ENCODE assay signal across 31 cellular contexts in the genomic region with DNA sequence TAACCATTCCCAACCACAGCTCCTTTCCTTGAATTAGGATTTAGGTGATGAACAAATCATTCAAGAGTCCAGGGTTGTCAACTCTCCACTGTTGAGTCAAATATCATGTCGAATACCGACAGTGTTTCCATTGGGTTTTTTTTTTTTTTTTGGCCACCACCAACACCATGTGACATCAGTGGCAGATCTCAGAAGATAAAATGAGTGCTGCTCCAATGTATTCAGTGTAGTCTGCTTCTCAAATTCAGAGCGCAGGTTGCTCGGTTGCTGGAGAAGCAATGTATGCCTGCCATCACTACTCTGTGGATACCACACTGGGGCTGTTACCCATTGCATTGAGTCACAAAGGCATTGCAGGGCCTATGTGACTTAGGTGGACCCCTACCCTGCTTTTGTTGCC. TPM values are rescaled to one million over a fixed set of nuclear protein-coding genes. Genes with fewer than 3 reads are reported as not detected.
DNase-seq lines count a peak whose midpoint lies in the region; ATAC-seq and TF ChIP-seq lines count a peak whose summit lies in the region.
"Had no signal": no experiment of that assay in that cellular context is flagged by ENCODE, and none has a peak within 500 bp of the region (broad histone marks: within the 10 kb centered on the region; RNA-seq: fewer than 3 reads in every experiment).

No MANE protein-coding gene starts in this region.

- DNase-seq in CD4-positive, CD25-positive, alpha-beta regulatory T cell = peak in 1 of 3 donors; percentile 33
- peak in 1 of 7 experiments; percentile 16 for DNase-seq in CD8-positive, alpha-beta T cell
- DNase-seq in activated CD8-positive, alpha-beta T cell treated with anti-CD3 and anti-CD28 coated beads for 36 hours = no peak
- DNase-seq in epidermal melanocyte (ENCODE audit: insufficient read length, low spot score) (peak; percentile 8), heart left ventricle (no peak), SKM-1 (lab: John Stamatoyannopoulos, UW; ENCODE audit: unreplicated experiment) (no peak)
- DNase-seq: activated CD4-positive, alpha-beta T cell treated with anti-CD3 and anti-CD28 coated beads, Interleukin-2, amount 50 U/mL, for 1 hour; activated T-cell treated with anti-CD3 and anti-CD28 coated beads for 4 hours; anterior cingulate cortex; foreskin keratinocyte; HFFc6; kidney glomerular epithelial cell; NCI-H1417 treated with DMSO at 0.1 percent for 48 hours; NCI-H446 treated with DMSO at 0.1 percent for 48 hours; pancreas; retina; stimulated activated CD4-positive, alpha-beta T cell treated with anti-CD3 and anti-CD28 coated beads, Interleukin-2, amount 100 ng/mL, for 24 hours; substantia nigra; T-helper 9 cell; upper lobe of left lung had no signal

- no peaks in the 10 kb centered on the region for H3K36me3 ChIP-seq in CD4-positive, CD25-positive, alpha-beta regulatory T cell (ENCODE audit: control insufficient read depth, insufficient read depth, low read length)
- no peaks in the 10 kb centered on the region for H3K36me3 ChIP-seq in CD8-positive, alpha-beta T cell (ENCODE audit: insufficient read depth, low read length)
- H3K36me3 ChIP-seq in heart left ventricle = no peaks in the 10 kb centered on the region
- H3K36me3 ChIP-seq: BLaER1 treated with 17β-estradiol and CSF1 and Interleukin-3, amounts not matched to agents 10 nM and 100 nM; esophagus muscularis mucosa; pancreas; upper lobe of left lung had no signal

- peak overlapping the region in 2 of 4 donors; percentile 0 to 38 for H3K4me3 Mint-ChIP-seq in CD4-positive, CD25-positive, alpha-beta regulatory T cell
- no peak overlapping the region for H3K4me3 Mint-ChIP-seq in CD8-positive, alpha-beta T cell
- no peak overlapping the region for H3K4me3 Mint-ChIP-seq in activated CD8-positive, alpha-beta T cell treated with anti-CD3 and anti-CD28 coated beads for 36 hours
- H3K4me3 Mint-ChIP-seq: GM23338, HFFc6, nephron had no signal

- WGBS in heart left ventricle, 4 donors = 94 to 96% (median 94%) methylated on average over 4 of the region's 4 CpGs

- no peaks in the 10 kb centered on the region for H3K4me1 ChIP-seq in CD4-positive, CD25-positive, alpha-beta regulatory T cell (ENCODE audit: control insufficient read depth, insufficient read depth, low read length, poor library complexity, severe bottlenecking)
- H3K4me1 ChIP-seq in CD8-positive, alpha-beta T cell (ENCODE audit: insufficient read depth, low read length) = peaks cover 15% of the 10 kb centered on the region
- peaks cover 0 to 5% (median 0%) of the 10 kb centered on the region in 12 donors for H3K4me1 ChIP-seq in heart left ventricle
- H3K4me1 ChIP-seq: foreskin keratinocyte, pancreas, upper lobe of left lung had no signal

- peaks cover 0 to 24% (median 15%) of the 10 kb centered on the region in 4 donors for H3K4me1 Mint-ChIP-seq in CD4-positive, CD25-positive, alpha-beta regulatory T cell
- H3K4me1 Mint-ChIP-seq in CD8-positive, alpha-beta T cell (ENCODE audit: low read depth) = peaks cover 21% of the 10 kb centered on the region
- peaks cover 16% of the 10 kb centered on the region for H3K4me1 Mint-ChIP-seq in activated CD8-positive, alpha-beta T cell treated with anti-CD3 and anti-CD28 coated beads for 36 hours (ENCODE audit: low read depth)

- no peak for TF ChIP-seq POLR2A in heart left ventricle (IDR thresholded peaks at IDR 0.05)

- CTCF ChIA-PET in CD8-positive, alpha-beta T cell (lab: Charles Lee) = interaction anchor here (1.7 kb wide), 1 partner anchor 12 kb away, joined by 6 read pairs; no protein-coding TSS in a partner anchor
- CTCF ChIA-PET in activated CD8-positive, alpha-beta T cell treated with anti-CD3 and anti-CD28 coated beads for 36 hours (lab: Charles Lee) = interaction anchor here (2.8 kb wide), 1 partner anchor 11 kb away, joined by 8 read pairs; the partner anchor contains the start of gene ATL2

- H3K27me3 Mint-ChIP-seq in CD4-positive, CD25-positive, alpha-beta regulatory T cell = peaks cover 33% of the 10 kb centered on the region
- peaks cover 9% of the 10 kb centered on the region for H3K27me3 Mint-ChIP-seq in CD8-positive, alpha-beta T cell (ENCODE audit: low read depth)
- H3K27me3 Mint-ChIP-seq in activated CD8-positive, alpha-beta T cell treated with anti-CD3 and anti-CD28 coated beads for 36 hours = peaks cover 5% of the 10 kb centered on the region

- no peak overlapping the region for H3K27ac ChIP-seq in CD4-positive, CD25-positive, alpha-beta regulatory T cell (ENCODE audit: insufficient read depth, low read length, poor library complexity, severe bottlenecking)
- H3K27ac ChIP-seq in CD8-positive, alpha-beta T cell (ENCODE audit: low read depth, low read length) = no peak overlapping the region
- H3K27ac ChIP-seq in heart left ventricle = no peak overlapping the region
- H3K27ac ChIP-seq: BLaER1 treated with 17β-estradiol and CSF1 and Interleukin-3, amounts not matched to agents 10 nM and 100 nM; coronary artery; esophagus muscularis mucosa; foreskin keratinocyte; KMS-11; pancreas; upper lobe of left lung; VCaP had no signal

- POLR2A ChIA-PET in CD8-positive, alpha-beta T cell (lab: Charles Lee) = interaction anchor here (0.6 to 0.9 kb wide), 2 partner anchors 11 to 29 kb away, joined by 3 to 4 read pairs; partner anchors contain the start of gene ATL2
- POLR2A ChIA-PET in activated CD8-positive, alpha-beta T cell treated with anti-CD3 and anti-CD28 coated beads for 36 hours (lab: Charles Lee) = no interaction called here

- H3K9me3 Mint-ChIP-seq in CD4-positive, CD25-positive, alpha-beta regulatory T cell = no peaks in the 10 kb centered on the region
- H3K9me3 Mint-ChIP-seq in CD8-positive, alpha-beta T cell = no peaks in the 10 kb centered on the region
- H3K9me3 Mint-ChIP-seq in activated CD8-positive, alpha-beta T cell treated with anti-CD3 and anti-CD28 coated beads for 36 hours = no peaks in the 10 kb centered on the region
- H3K9me3 Mint-ChIP-seq: GM23338, HFFc6, nephron had no signal

- no peaks in the 10 kb centered on the region for H3K36me3 Mint-ChIP-seq in CD4-positive, CD25-positive, alpha-beta regulatory T cell
- H3K36me3 Mint-ChIP-seq in CD8-positive, alpha-beta T cell = no peaks in the 10 kb centered on the region
- H3K36me3 Mint-ChIP-seq in activated CD8-positive, alpha-beta T cell treated with anti-CD3 and anti-CD28 coated beads for 36 hours (ENCODE audit: low read depth) = no peaks in the 10 kb centered on the region

- H3K27me3 ChIP-seq in CD4-positive, CD25-positive, alpha-beta regulatory T cell (ENCODE audit: control insufficient read depth, insufficient read depth, low read length) = peaks cover 5% of the 10 kb centered on the region
- no peaks in the 10 kb centered on the region for H3K27me3 ChIP-seq in CD8-positive, alpha-beta T cell (ENCODE audit: insufficient read depth, low read length)
- H3K27me3 ChIP-seq in heart left ventricle = no peaks in the 10 kb centered on the region
- H3K27me3 ChIP-seq: BLaER1 treated with 17β-estradiol and CSF1 and Interleukin-3, amounts not matched to agents 10 nM and 100 nM; esophagus muscularis mucosa; foreskin keratinocyte; pancreas; upper lobe of left lung had no signal

- ATAC-seq in CD4-positive, CD25-positive, alpha-beta regulatory T cell (ENCODE audit: low read depth in 2 of 2) = no peak
- ATAC-seq in CD8-positive, alpha-beta T cell = peak; percentile 57
- ATAC-seq in activated CD8-positive, alpha-beta T cell treated with anti-CD3 and anti-CD28 coated beads for 36 hours = peak; percentile 49
- ATAC-seq in GM19455 (IDR thresholded peaks at IDR 0.05; ENCODE audit: unreplicated experiment) = no peak
- ATAC-seq in heart left ventricle = no peak
- ATAC-seq: foreskin keratinocyte, pancreas, SK-N-SH treated with all-trans-retinoic acid at 6 μM for 48 hours had no signal

- intact Hi-C loops in CD8-positive, alpha-beta T cell (cut with DNase I, micrococcal nuclease) = loop anchor here in 1 of 2 experiments (1.0 kb wide), 1 partner anchor 11 kb away; the partner anchor contains the start of gene ATL2
- intact Hi-C loops in activated CD8-positive, alpha-beta T cell treated with anti-CD3 and anti-CD28 coated beads for 36 hours (cut with micrococcal nuclease) = no loop called here
- intact Hi-C loops in heart left ventricle (cut with DNase I) = loop anchor here in 1 of 10 donors (10.0 kb wide), 1 partner anchor 117 kb away; no protein-coding TSS in a partner anchor

- no peak for TF ChIP-seq CTCF in CD8-positive, alpha-beta T cell (IDR thresholded peaks at IDR 0.05)
- TF ChIP-seq CTCF in activated CD8-positive, alpha-beta T cell treated with anti-CD3 and anti-CD28 coated beads for 36 hours (IDR thresholded peaks at IDR 0.05) = no peak
- no peak for TF ChIP-seq CTCF in heart left ventricle (IDR thresholded peaks at IDR 0.05)

- no peaks in the 10 kb centered on the region for H3K9me3 ChIP-seq in CD4-positive, CD25-positive, alpha-beta regulatory T cell (ENCODE audit: control insufficient read depth in 2 of 2, low read length in 2 of 2)
- H3K9me3 ChIP-seq in CD8-positive, alpha-beta T cell (ENCODE audit: low read length) = no peaks in the 10 kb centered on the region
- no peaks in the 10 kb centered on the region for H3K9me3 ChIP-seq in heart left ventricle
- H3K9me3 ChIP-seq: esophagus muscularis mucosa, pancreas, upper lobe of left lung had no signal

- H3K4me3 ChIP-seq in CD4-positive, CD25-positive, alpha-beta regulatory T cell (ENCODE audit: low read depth, low read length) = no peak overlapping the region
- no peak overlapping the region for H3K4me3 ChIP-seq in CD8-positive, alpha-beta T cell (ENCODE audit: low read depth, low read length)
- no peak overlapping the region for H3K4me3 ChIP-seq in heart left ventricle
- H3K4me3 ChIP-seq: BLaER1 treated with 17β-estradiol and CSF1 and Interleukin-3, amounts not matched to agents 10 nM and 100 nM; coronary artery; esophagus muscularis mucosa; GM23338; lung; pancreas; smooth muscle cell; upper lobe of left lung had no signal

- peak overlapping the region in 2 of 3 donors; percentile 8 to 51 for H3K27ac Mint-ChIP-seq in CD4-positive, CD25-positive, alpha-beta regulatory T cell
- H3K27ac Mint-ChIP-seq in CD8-positive, alpha-beta T cell = no peak overlapping the region
- H3K27ac Mint-ChIP-seq in activated CD8-positive, alpha-beta T cell treated with anti-CD3 and anti-CD28 coated beads for 36 hours = no peak overlapping the region
- H3K27ac Mint-ChIP-seq: GM23338, HFFc6, nephron had no signal

RNA-seq across cellular contexts. Expression of gene ATL2, which starts 10.8 kb away (rescaled TPM):
- 60.9 TPM for total RNA-seq in CD4-positive, CD25-positive, alpha-beta regulatory T cell
- 10 to 100 TPM; 16.0 to 34.0 (median 22.2) TPM for polyA plus RNA-seq in CD4-positive, CD25-positive, alpha-beta regulatory T cell
- total RNA-seq in CD8-positive, alpha-beta T cell = 10 to 100 TPM; 76.4 to 88.2 TPM
- 10 to 100 TPM; 52.8 to 54.5 TPM for total RNA-seq in activated CD8-positive, alpha-beta T cell treated with anti-CD3 and anti-CD28 coated beads for 36 hours
- total RNA-seq in heart left ventricle = 10 to 100 TPM; 25.7 to 41.9 (median 30.6) TPM
- polyA plus RNA-seq in heart left ventricle = 10 to 100 TPM in 1 of 2 donors, 1 to 10 TPM in 1; 8.7 to 25.5 TPM

Comparison
In these comparisons a context has a peak if more than half of its experiments do, and no peak if none do; other contexts are left out.
1. ATAC-seq: peak in CD8-positive, alpha-beta T cell (single experiment) and activated CD8-positive, alpha-beta T cell treated with anti-CD3 and anti-CD28 coated beads for 36 hours (single experiment); none in CD4-positive, CD25-positive, alpha-beta regulatory T cell (0 of 2), GM19455 (single experiment) and heart left ventricle (0 of 4).
2. H3K27ac Mint-ChIP-seq: peak in CD4-positive, CD25-positive, alpha-beta regulatory T cell (2 of 3); none in CD8-positive, alpha-beta T cell (single experiment) and activated CD8-positive, alpha-beta T cell treated with anti-CD3 and anti-CD28 coated beads for 36 hours (single experiment).